Comparison of ENCODE assay signal across 12 cellular contexts in the genomic region with DNA sequence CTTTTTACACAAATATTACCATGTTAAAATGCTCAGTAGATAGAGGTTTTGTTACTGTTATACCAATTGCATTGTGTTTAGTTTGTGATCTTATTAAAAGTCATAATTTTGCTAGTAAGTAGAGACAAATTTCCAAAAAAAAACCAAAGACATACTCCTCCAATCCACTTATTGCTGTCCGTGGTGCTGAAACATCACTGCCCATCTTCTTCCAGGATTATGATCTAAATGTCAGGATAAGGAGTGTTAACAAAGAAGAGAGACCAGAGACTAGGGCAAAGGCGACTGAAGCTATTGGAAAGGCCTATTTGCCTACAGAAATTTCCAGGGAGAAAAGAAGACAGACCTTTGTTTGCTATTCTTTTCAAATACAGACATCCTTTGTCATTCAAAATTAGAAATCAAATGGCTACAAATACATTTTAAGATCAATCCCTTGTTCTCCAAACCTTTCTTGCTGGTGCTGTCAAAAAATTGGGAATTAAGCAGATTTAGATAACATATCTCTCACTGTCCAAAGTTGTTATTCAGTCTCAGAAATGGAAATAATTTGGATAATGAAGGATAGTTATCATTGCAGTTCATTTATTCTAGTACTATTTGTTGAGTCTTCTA.
DNase-seq lines count a peak whose midpoint lies in the region; TF ChIP-seq lines count a peak whose summit lies in the region.
"Had no signal": no experiment of that assay in that cellular context is flagged by ENCODE, and none has a peak within 500 bp of the region (broad histone marks: within the 10 kb centered on the region; RNA-seq: fewer than 3 reads in every experiment).

No MANE protein-coding gene starts in this region.

- H3K9me3 ChIP-seq in neural progenitor cell (ENCODE audit: low read depth): no peaks in the 10 kb centered on the region

- H3K9me3 Mint-ChIP-seq in neural progenitor cell: no peaks in the 10 kb centered on the region

- DNase-seq in DMS 273 (lab: John Stamatoyannopoulos, UW; ENCODE audit: unreplicated experiment) (peak; percentile 37), DMS 273 treated with DMSO at 0.1 percent for 48 hours (lab: John Stamatoyannopoulos, UW) (no peak), OCI-M1 (lab: John Stamatoyannopoulos, UW) (peak; percentile 52), dermis microvascular lymphatic vessel endothelial cell (ENCODE audit: low read depth in 2 of 2) (peak; percentile 11 to 58), neural progenitor cell (ENCODE audit: low spot score) (peak; percentile 72), NCI-H2029 treated with DMSO at 0.1 percent for 48 hours (lab: John Stamatoyannopoulos, UW) (no peak), NCI-H446 treated with DMSO at 0.1 percent for 48 hours (lab: John Stamatoyannopoulos, UW) (no peak), COLO668 (lab: John Stamatoyannopoulos, UW; ENCODE audit: unreplicated experiment) (no peak)
- DNase-seq: activated T-cell treated with anti-CD3 and anti-CD28 coated beads, Interleukin-2, amount 50 U/mL, for 1 hour; NCI-H526 treated with DMSO at 0.1 percent for 48 hours had no signal

- H2AFZ ChIP-seq in neural progenitor cell (replicated peaks): no peak overlapping the region

- H3K79me2 ChIP-seq in neural progenitor cell (ENCODE audit: low read depth): no peaks in the 10 kb centered on the region

- H3F3A ChIP-seq in neural progenitor cell (ENCODE audit: low read depth): no peaks in the 10 kb centered on the region

- peaks cover 4% of the 10 kb centered on the region for H3K27me3 Mint-ChIP-seq in neural progenitor cell (ENCODE audit: insufficient read depth, low read depth)

- H3K4me3 Mint-ChIP-seq in neural progenitor cell: no peak overlapping the region

- no peaks in the 10 kb centered on the region for H3K27me3 ChIP-seq in neural progenitor cell

- no peaks in the 10 kb centered on the region for H3K4me1 ChIP-seq in neural progenitor cell

- H3K36me3 Mint-ChIP-seq in neural progenitor cell: no peaks in the 10 kb centered on the region

- no peaks in the 10 kb centered on the region for H3K36me3 ChIP-seq in neural progenitor cell

- no peak overlapping the region for H3K27ac Mint-ChIP-seq in neural progenitor cell

- H3K4me3 ChIP-seq in neural progenitor cell: no peak overlapping the region
- H3K4me3 ChIP-seq: coronary artery had no signal

- H3K27ac ChIP-seq in neural progenitor cell: no peak overlapping the region
- H3K27ac ChIP-seq: 22Rv1, coronary artery had no signal

- TF ChIP-seq CTCF in neural progenitor cell (IDR thresholded peaks at IDR 0.05): no peak

- peaks cover 16% of the 10 kb centered on the region for H4K20me1 ChIP-seq in neural progenitor cell (ENCODE audit: low read depth)

- H3K4me2 ChIP-seq in neural progenitor cell: no peak overlapping the region

- no peaks in the 10 kb centered on the region for H3K4me1 Mint-ChIP-seq in neural progenitor cell

- H3K9ac ChIP-seq in neural progenitor cell: no peak overlapping the region

Comparison
In these comparisons a context has a peak if more than half of its experiments do, and no peak if none do; other contexts are left out.
1. DNase-seq: peak in DMS 273 (single experiment), OCI-M1 (single experiment), dermis microvascular lymphatic vessel endothelial cell (2 of 2) and neural progenitor cell (single experiment); none in DMS 273 treated with DMSO at 0.1 percent for 48 hours (single experiment), NCI-H2029 treated with DMSO at 0.1 percent for 48 hours (single experiment), NCI-H446 treated with DMSO at 0.1 percent for 48 hours (single experiment) and COLO668 (single experiment).